In genomic region chr6:135505222-135505621, GRCh38 we compare ENCODE assay signal across 17 cellular contexts. TPM values are rescaled to one million over a fixed set of nuclear protein-coding genes. Genes with fewer than 3 reads are reported as not detected.
A peak's percentile ranks its signal among the peaks of the same experiment; 100 is the strongest.
DNase-seq lines count a peak whose midpoint lies in the region; ATAC-seq and TF ChIP-seq lines count a peak whose summit lies in the region.
"Had no signal": no experiment of that assay in that cellular context is flagged by ENCODE, and none has a peak within 500 bp of the region (broad histone marks: within the 10 kb centered on the region; RNA-seq: fewer than 3 reads in every experiment).

No MANE protein-coding gene starts in this region.

- TF ChIP-seq CTCF in endodermal cell (conservative IDR thresholded peaks at IDR 0.05) (no peak), mucosa of descending colon (IDR thresholded peaks at IDR 0.05) (no peak), glutamatergic neuron (IDR thresholded peaks at IDR 0.05; ENCODE audit: partially characterized antibody, unreplicated experiment) (no peak)

- H3K4me3 Mint-ChIP-seq in endodermal cell (no peak overlapping the region), glutamatergic neuron (ENCODE audit: unreplicated experiment) (no peak overlapping the region)

- H3K9me3 ChIP-seq in HUES48 (ENCODE audit: control insufficient read depth, insufficient read depth, low read length) (no peaks in the 10 kb centered on the region), endodermal cell (ENCODE audit: control insufficient read depth, low read length) (no peaks in the 10 kb centered on the region), mucosa of descending colon (no peaks in the 10 kb centered on the region)

- no peaks in the 10 kb centered on the region for H3K27me3 Mint-ChIP-seq in endodermal cell (ENCODE audit: insufficient read depth)
- H3K27me3 Mint-ChIP-seq in glutamatergic neuron (ENCODE audit: unreplicated experiment), result no peaks in the 10 kb centered on the region

- DNase-seq in endodermal cell (no peak), mucosa of descending colon (peak in 1 of 3 donors; percentile 34), T-helper 1 cell (no peak), glutamatergic neuron (no peak), kidney glomerular epithelial cell (lab: John Stamatoyannopoulos, UW) (no peak)
- DNase-seq: ACHN, C1 segment of cervical spinal cord, DND-41, HCEC 1CT, NCI-H1436, NCI-H1930, NCI-H345, NCI-H524 treated with DMSO at 0.1 percent for 48 hours, PC-3 had no signal

- H3K36me3 ChIP-seq in HUES48 (ENCODE audit: control insufficient read depth, insufficient read depth, low read length) (no peaks in the 10 kb centered on the region), endodermal cell (ENCODE audit: control insufficient read depth, insufficient read depth, low read length) (no peaks in the 10 kb centered on the region), mucosa of descending colon (ENCODE audit: low read depth) (no peaks in the 10 kb centered on the region)

- H3K27me3 ChIP-seq in HUES48 (ENCODE audit: control insufficient read depth, insufficient read depth, low read length) (no peaks in the 10 kb centered on the region), endodermal cell (ENCODE audit: control insufficient read depth, insufficient read depth, low read length, poor library complexity, severe bottlenecking) (no peaks in the 10 kb centered on the region)

- H3K4me1 ChIP-seq in HUES48 (ENCODE audit: control insufficient read depth, insufficient read depth, low read length), result peaks cover 27% of the 10 kb centered on the region
- H3K4me1 ChIP-seq in endodermal cell (ENCODE audit: control insufficient read depth, insufficient read depth, low read length), result peaks cover 14% of the 10 kb centered on the region
- H3K4me1 ChIP-seq in mucosa of descending colon (ENCODE audit: low read depth), result peaks cover 13% of the 10 kb centered on the region

- H3K27ac ChIP-seq in HUES48 (ENCODE audit: low read depth, low read length) (peak overlapping the region; percentile 49), endodermal cell (ENCODE audit: low read depth, low read length) (no peak overlapping the region)
- H3K27ac ChIP-seq: RWPE1 had no signal

- no peaks in the 10 kb centered on the region for H3K9me3 Mint-ChIP-seq in endodermal cell
- H3K9me3 Mint-ChIP-seq in glutamatergic neuron (ENCODE audit: unreplicated experiment), result no peaks in the 10 kb centered on the region

- H3K9ac ChIP-seq in HUES48 (ENCODE audit: low read depth, low read length), result no peak overlapping the region
- no peak overlapping the region for H3K9ac ChIP-seq in endodermal cell (ENCODE audit: extremely low read depth, low read length, poor library complexity, severe bottlenecking)

- peak; percentile 75 for ATAC-seq in mucosa of descending colon
- ATAC-seq in HG03175 (IDR thresholded peaks at IDR 0.05; ENCODE audit: unreplicated experiment), result no peak
- ATAC-seq: PC-3 had no signal

- 93 to 97% methylated on average over 3 of the region's 3 CpGs for WGBS in endodermal cell (ENCODE audit: insufficient coverage in 1 of 2, insufficient read length in 1 of 2), 2 experiments

- intact Hi-C loops in mucosa of descending colon (cut with DNase I, micrococcal nuclease), result no loop called here

- peaks cover 40% of the 10 kb centered on the region for H3K4me1 Mint-ChIP-seq in endodermal cell
- H3K4me1 Mint-ChIP-seq in glutamatergic neuron (ENCODE audit: low read depth, unreplicated experiment), result no peaks in the 10 kb centered on the region

- H3K36me3 Mint-ChIP-seq in endodermal cell (ENCODE audit: low read depth) (no peaks in the 10 kb centered on the region), glutamatergic neuron (ENCODE audit: unreplicated experiment) (no peaks in the 10 kb centered on the region)

- H3K27ac Mint-ChIP-seq in endodermal cell (peak overlapping the region; percentile 70), glutamatergic neuron (ENCODE audit: unreplicated experiment) (no peak overlapping the region)

- no peak overlapping the region for H3K4me3 ChIP-seq in HUES48 (ENCODE audit: low read depth, low read length)
- H3K4me3 ChIP-seq in endodermal cell (ENCODE audit: low read length), result no peak overlapping the region
- H3K4me3 ChIP-seq in mucosa of descending colon, result no peak overlapping the region

RNA-seq across cellular contexts. Expression of gene AHI1, which starts 7.7 kb away (rescaled TPM):
- total RNA-seq in endodermal cell, result 10 to 100 TPM; 24.9 to 34.9 TPM
- 20.2 TPM for polyA plus RNA-seq in endodermal cell (2013, experiment 1 of 2)
- 20.0 TPM for polyA plus RNA-seq in endodermal cell (2013, experiment 2 of 2)
- total RNA-seq in mucosa of descending colon, result 10 to 100 TPM; 17.7 to 34.7 (median 26.5) TPM
- 11.1 TPM for total RNA-seq in glutamatergic neuron (ENCODE audit: unreplicated experiment)
